1 cellular context compared by ENCODE assay signal in genomic region chr6:24887520-24887919, GRCh38.
TF ChIP-seq lines count a peak whose summit lies in the region.

No MANE protein-coding gene starts in this region.

TF ChIP-seq in GM23338, 12 proteins besides CTCF, POLR2A, EP300 and RAD21 (continued from another document):
- TF ChIP-seq ZNF462 (CRISPR knock-in tag; IDR thresholded peaks at IDR 0.05) (no peak), CREB1 (CRISPR knock-in tag; IDR thresholded peaks at IDR 0.05; ENCODE audit: low read depth) (no peak), STAT1 (IDR thresholded peaks at IDR 0.05; ENCODE audit: unreplicated experiment) (no peak), EZH2phosphoT487 (IDR thresholded peaks at IDR 0.05; ENCODE audit: unreplicated experiment) (no peak), EZH2 (IDR thresholded peaks at IDR 0.05; ENCODE audit: low read depth, unreplicated experiment) (no peak), ZNF331 (CRISPR knock-in tag; IDR thresholded peaks at IDR 0.05; ENCODE audit: low read depth) (no peak), JUNB (IDR thresholded peaks at IDR 0.05; ENCODE audit: unreplicated experiment) (no peak)
TF ChIP-seq in GM23338: peak in this region for 0.
